In genomic region chr12:88590851-88591250, GRCh38 we compare ENCODE assay signal across 31 cellular contexts. TPM values are rescaled to one million over a fixed set of nuclear protein-coding genes. Genes with fewer than 3 reads are reported as not detected.
"Had no signal": no experiment of that assay in that cellular context is flagged by ENCODE, and none has a peak within 500 bp of the region (broad histone marks: within the 10 kb centered on the region; RNA-seq: fewer than 3 reads in every experiment).

No MANE protein-coding gene starts in this region.

- H3K27ac Mint-ChIP-seq: activated B cell treated with CpG ODN at 0.5 μM for 24 hours; activated CD8-positive, alpha-beta memory T cell treated with anti-CD3 and anti-CD28 coated beads, Interleukin-2, amount 10 ng/mL, durations not matched to agents 7 days and 5 days; activated CD8-positive, alpha-beta T cell treated with anti-CD3 and anti-CD28 coated beads, Interleukin-2, amount 10 ng/mL, durations not matched to agents 7 days and 5 days; activated naive CD4-positive, alpha-beta T cell treated with anti-CD3 and anti-CD28 coated beads for 36 hours; activated naive CD4-positive, alpha-beta T cell treated with anti-CD3 and anti-CD28 coated beads, Interleukin-2, amount 50 U/mL, for 24 hours; activated naive CD8-positive, alpha-beta T cell treated with anti-CD3 and anti-CD28 coated beads for 36 hours; activated naive CD8-positive, alpha-beta T cell treated with anti-CD3 and anti-CD28 coated beads, Interleukin-2, amount 50 U/mL, for 24 hours; activated T-helper 1 cell treated with anti-CD3 and anti-CD28 coated beads, Interleukin-12 subunit alpha, Interleukin-12 subunit beta, Interleukin-2, Interleukin-4 antibody, amounts not matched to agents 30 ng/mL and 10 ng/mL and 1 ng/mL, durations not matched to agents 14 hours and 24 hours and 36 hours; activated T-helper 2 cell treated with anti-CD3 and anti-CD28 coated beads, Interferon-gamma antibody, Interleukin-2, Interleukin-4, amounts not matched to agents 10 μg/mL and 5 μg/mL and 100 μg/mL, durations not matched to agents 14 hours and 24 hours and 36 hours; dendritic cell treated with granulocyte-macrophage colony-stimulating factor and Interleukin-4, amounts not matched to agents 40 ng/mL and 50 ng/mL, for 4 days; endodermal cell; T-helper 17 cell; T-helper 2 cell treated with Interferon-gamma antibody and Interleukin-4, amounts not matched to agents 5 μg/mL and 100 μg/mL, for 36 hours had no signal

- H3K4me3 ChIP-seq: adrenal gland, ascending aorta, coronary artery, dorsolateral prefrontal cortex had no signal

- H3K4me1 Mint-ChIP-seq: activated B cell treated with CpG ODN at 0.5 μM for 24 hours; activated CD8-positive, alpha-beta memory T cell treated with anti-CD3 and anti-CD28 coated beads, Interleukin-2, amount 10 ng/mL, durations not matched to agents 7 days and 5 days; activated naive CD4-positive, alpha-beta T cell treated with anti-CD3 and anti-CD28 coated beads, Interleukin-2, amount 50 U/mL, for 24 hours; activated naive CD8-positive, alpha-beta T cell treated with anti-CD3 and anti-CD28 coated beads for 36 hours; activated naive CD8-positive, alpha-beta T cell treated with anti-CD3 and anti-CD28 coated beads, Interleukin-2, amount 50 U/mL, for 24 hours; central memory CD8-positive, alpha-beta T cell; endodermal cell; T-helper 17 cell had no signal

- H3K36me3 Mint-ChIP-seq: activated CD8-positive, alpha-beta memory T cell treated with anti-CD3 and anti-CD28 coated beads, Interleukin-2, amount 10 ng/mL, durations not matched to agents 7 days and 5 days; activated naive CD4-positive, alpha-beta T cell treated with anti-CD3 and anti-CD28 coated beads, Interleukin-2, amount 50 U/mL, for 24 hours; activated naive CD8-positive, alpha-beta T cell treated with anti-CD3 and anti-CD28 coated beads for 36 hours had no signal

- H3K4me3 Mint-ChIP-seq: activated B cell treated with CpG ODN at 0.5 μM for 24 hours; activated CD8-positive, alpha-beta memory T cell treated with anti-CD3 and anti-CD28 coated beads, Interleukin-2, amount 10 ng/mL, durations not matched to agents 7 days and 5 days; activated CD8-positive, alpha-beta T cell treated with anti-CD3 and anti-CD28 coated beads, Interleukin-2, amount 10 ng/mL, durations not matched to agents 7 days and 5 days; activated naive CD4-positive, alpha-beta T cell treated with anti-CD3 and anti-CD28 coated beads for 36 hours; activated naive CD4-positive, alpha-beta T cell treated with anti-CD3 and anti-CD28 coated beads, Interleukin-2, amount 50 U/mL, for 24 hours; activated naive CD8-positive, alpha-beta T cell treated with anti-CD3 and anti-CD28 coated beads for 36 hours; activated naive CD8-positive, alpha-beta T cell treated with anti-CD3 and anti-CD28 coated beads, Interleukin-2, amount 50 U/mL, for 24 hours; activated T-helper 1 cell treated with anti-CD3 and anti-CD28 coated beads, Interleukin-12 subunit alpha, Interleukin-12 subunit beta, Interleukin-2, Interleukin-4 antibody, amounts not matched to agents 30 ng/mL and 10 ng/mL and 1 ng/mL, durations not matched to agents 14 hours and 24 hours and 36 hours; central memory CD8-positive, alpha-beta T cell; dendritic cell treated with granulocyte-macrophage colony-stimulating factor and Interleukin-4, amounts not matched to agents 40 ng/mL and 50 ng/mL, for 4 days; endodermal cell; T-helper 17 cell; T-helper 2 cell treated with Interferon-gamma antibody and Interleukin-4, amounts not matched to agents 5 μg/mL and 100 μg/mL, for 36 hours had no signal

- H3K9me3 ChIP-seq: adrenal gland had no signal

- H3K27me3 Mint-ChIP-seq: activated B cell treated with CpG ODN at 0.5 μM for 24 hours; activated naive CD4-positive, alpha-beta T cell treated with anti-CD3 and anti-CD28 coated beads, Interleukin-2, amount 50 U/mL, for 24 hours; activated naive CD8-positive, alpha-beta T cell treated with anti-CD3 and anti-CD28 coated beads for 36 hours; activated naive CD8-positive, alpha-beta T cell treated with anti-CD3 and anti-CD28 coated beads, Interleukin-2, amount 50 U/mL, for 24 hours; central memory CD8-positive, alpha-beta T cell; dendritic cell treated with granulocyte-macrophage colony-stimulating factor and Interleukin-4, amounts not matched to agents 40 ng/mL and 50 ng/mL, for 4 days; T-helper 17 cell had no signal

- H3K36me3 ChIP-seq: adrenal gland, ascending aorta, brain microvascular endothelial cell, WERI-Rb-1 had no signal

- H3K27me3 ChIP-seq: adrenal gland, ascending aorta, brain microvascular endothelial cell, dorsolateral prefrontal cortex had no signal

- DNase-seq: activated B cell treated with CpG ODN at 0.5 μM for 24 hours; activated CD4-positive, alpha-beta T cell treated with anti-CD3 and anti-CD28 coated beads for 48 hours; activated CD4-positive, alpha-beta T cell treated with anti-CD3 and anti-CD28 coated beads, Interleukin-2, amount 50 U/mL, for 1 hour; activated CD4-positive, alpha-beta T cell treated with anti-CD3 and anti-CD28 coated beads, Interleukin-2, amount 50 U/mL, for 48 hours; activated CD8-positive, alpha-beta memory T cell treated with anti-CD3 and anti-CD28 coated beads, Interleukin-2, amount 10 ng/mL, durations not matched to agents 7 days and 5 days; activated CD8-positive, alpha-beta memory T cell treated with anti-CD3 and anti-CD28 coated beads, Interleukin-2, amount 50 U/mL, for 4 hours; activated CD8-positive, alpha-beta T cell treated with anti-CD3 and anti-CD28 coated beads, Interleukin-2, amount 10 ng/mL, durations not matched to agents 7 days and 5 days; activated effector memory CD4-positive, alpha-beta T cell treated with anti-CD3 and anti-CD28 coated beads, Interleukin-2, amount 50 U/mL, for 16 hours; activated naive CD4-positive, alpha-beta T cell treated with anti-CD3 and anti-CD28 coated beads for 36 hours; activated naive CD8-positive, alpha-beta T cell treated with anti-CD3 and anti-CD28 coated beads for 36 hours; activated naive CD8-positive, alpha-beta T cell treated with anti-CD3 and anti-CD28 coated beads, Interleukin-2, amount 50 U/mL, for 24 hours; activated T-cell treated with anti-CD3 and anti-CD28 coated beads, Interleukin-2, amount 50 U/mL, for 1 hour; activated T-cell treated with anti-CD3 and anti-CD28 coated beads, Interleukin-2, amount 50 U/mL, for 48 hours; adrenal gland; brain microvascular endothelial cell; dorsolateral prefrontal cortex; effector memory CD4-positive, alpha-beta T cell; endodermal cell; head of caudate nucleus; T-helper 1 cell; T-helper 17 cell; T1000; WERI-Rb-1 had no signal

RNA-seq across cellular contexts. Expression of gene KITLG, which starts 10.6 kb away (rescaled TPM):
- total RNA-seq: activated B cell treated with CpG ODN at 0.5 μM for 24 hours; activated CD8-positive, alpha-beta T cell treated with anti-CD3 and anti-CD28 coated beads, Interleukin-2, amount 10 ng/mL, durations not matched to agents 7 days and 5 days; activated T-helper 1 cell treated with anti-CD3 and anti-CD28 coated beads, Interleukin-12 subunit alpha, Interleukin-12 subunit beta, Interleukin-2, Interleukin-4 antibody, amounts not matched to agents 30 ng/mL and 10 ng/mL and 1 ng/mL, durations not matched to agents 14 hours and 24 hours and 36 hours had no signal
